In genomic region chr3:169759256-169759655, GRCh38 we compare ENCODE assay signal across 12 cellular contexts. TPM values are rescaled to one million over a fixed set of nuclear protein-coding genes. Genes with fewer than 3 reads are reported as not detected.
A peak's percentile ranks its signal among the peaks of the same experiment; 100 is the strongest.
DNase-seq lines count a peak whose midpoint lies in the region; ATAC-seq lines count a peak whose summit lies in the region.
"Had no signal": no experiment of that assay in that cellular context is flagged by ENCODE, and none has a peak within 500 bp of the region (broad histone marks: within the 10 kb centered on the region; RNA-seq: fewer than 3 reads in every experiment).

No MANE protein-coding gene starts in this region.

- peaks cover 8% of the 10 kb centered on the region for H3K9me3 Mint-ChIP-seq in activated CD4-positive, alpha-beta T cell treated with anti-CD3 and anti-CD28 coated beads, Interleukin-2, amount 10 ng/mL, durations not matched to agents 24 days and 14 days
- no peaks in the 10 kb centered on the region for H3K9me3 Mint-ChIP-seq in T-cell
- no peaks in the 10 kb centered on the region for H3K9me3 Mint-ChIP-seq in naive thymus-derived CD8-positive, alpha-beta T cell
- H3K9me3 Mint-ChIP-seq: naive B cell had no signal

- peaks cover 2% of the 10 kb centered on the region for H3K36me3 Mint-ChIP-seq in activated CD4-positive, alpha-beta T cell treated with anti-CD3 and anti-CD28 coated beads, Interleukin-2, amount 10 ng/mL, durations not matched to agents 24 days and 14 days (ENCODE audit: low read depth)
- H3K36me3 Mint-ChIP-seq in T-cell, result no peaks in the 10 kb centered on the region
- no peaks in the 10 kb centered on the region for H3K36me3 Mint-ChIP-seq in naive thymus-derived CD8-positive, alpha-beta T cell
- H3K36me3 Mint-ChIP-seq: naive B cell had no signal

- POLR2A ChIA-PET in T-cell (lab: Charles Lee), result no interaction called here
- POLR2A ChIA-PET in naive thymus-derived CD8-positive, alpha-beta T cell (lab: Charles Lee), result interaction anchor here (0.6 to 1.0 kb wide), 3 partner anchors 7 to 42 kb away, joined by 3 to 7 read pairs (median 4); partner anchors contain the start of gene MYNN

- peaks cover 9% of the 10 kb centered on the region for H3K27me3 Mint-ChIP-seq in activated CD4-positive, alpha-beta T cell treated with anti-CD3 and anti-CD28 coated beads, Interleukin-2, amount 10 ng/mL, durations not matched to agents 24 days and 14 days
- H3K27me3 Mint-ChIP-seq in T-cell, result peaks cover 0 to 5% of the 10 kb centered on the region in 2 donors
- H3K27me3 Mint-ChIP-seq in naive thymus-derived CD8-positive, alpha-beta T cell, result peaks cover 0 to 4% (median 0%) of the 10 kb centered on the region in 5 donors

- H3K4me3 Mint-ChIP-seq in activated CD4-positive, alpha-beta T cell treated with anti-CD3 and anti-CD28 coated beads, Interleukin-2, amount 10 ng/mL, durations not matched to agents 24 days and 14 days, result peak overlapping the region; percentile 19
- peak overlapping the region in 1 of 3 donors; percentile 8 for H3K4me3 Mint-ChIP-seq in T-cell
- H3K4me3 Mint-ChIP-seq in naive thymus-derived CD8-positive, alpha-beta T cell, result peak overlapping the region in 9 of 10 donors; percentile 1 to 50 (median 18)

- ATAC-seq in HG03103 (IDR thresholded peaks at IDR 0.05; ENCODE audit: low read depth, unreplicated experiment), result peak; percentile 47
- peak; percentile 56 to 66 (median 62) for ATAC-seq in T-cell (replicated peaks in 1 of 4)
- peak; percentile 35 to 58 for ATAC-seq in naive thymus-derived CD8-positive, alpha-beta T cell
- ATAC-seq in GM18873 (IDR thresholded peaks at IDR 0.05; ENCODE audit: low FRiP score, unreplicated experiment), result no peak
- ATAC-seq: A549 had no signal

- peaks cover 18% of the 10 kb centered on the region for H3K4me1 Mint-ChIP-seq in activated CD4-positive, alpha-beta T cell treated with anti-CD3 and anti-CD28 coated beads, Interleukin-2, amount 10 ng/mL, durations not matched to agents 24 days and 14 days
- H3K4me1 Mint-ChIP-seq in T-cell, result peaks cover 23 to 32% (median 24%) of the 10 kb centered on the region in 3 donors
- H3K4me1 Mint-ChIP-seq in naive thymus-derived CD8-positive, alpha-beta T cell, result peaks cover 7 to 32% (median 29%) of the 10 kb centered on the region in 4 donors

- no peak for DNase-seq in activated CD4-positive, alpha-beta T cell treated with anti-CD3 and anti-CD28 coated beads, Interleukin-2, amount 10 ng/mL, durations not matched to agents 24 days and 14 days
- no peak for DNase-seq in activated CD4-positive, alpha-beta T cell treated with anti-CD3 and anti-CD28 coated beads for 1 hour
- no peak for DNase-seq in T-cell
- no peak for DNase-seq in naive thymus-derived CD8-positive, alpha-beta T cell
- no peak for DNase-seq in LoVo (ENCODE audit: low spot score)
- DNase-seq in cerebellar nuclear complex (lab: John Stamatoyannopoulos, UW), result no peak
- DNase-seq: naive B cell; stimulated activated CD8-positive, alpha-beta memory T cell treated with anti-CD3 and anti-CD28 coated beads, Interleukin-4, amount 100 ng/mL, for 48 hours had no signal

- CTCF ChIA-PET in T-cell (lab: Charles Lee), result interaction anchor here in 1 of 2 donors (0.5 kb wide), 1 partner anchor 13 kb away, joined by 8 read pairs; no protein-coding TSS in a partner anchor

- intact Hi-C loops in activated CD4-positive, alpha-beta T cell treated with anti-CD3 and anti-CD28 coated beads, Interleukin-2, amount 10 ng/mL, durations not matched to agents 24 days and 14 days (cut with micrococcal nuclease), result loop anchor here (5.0 kb wide), 2 partner anchors 97 to 103 kb away; partner anchors contain the start of gene MECOM

- peak overlapping the region; percentile 26 for H3K27ac Mint-ChIP-seq in activated CD4-positive, alpha-beta T cell treated with anti-CD3 and anti-CD28 coated beads, Interleukin-2, amount 10 ng/mL, durations not matched to agents 24 days and 14 days
- H3K27ac Mint-ChIP-seq in T-cell, result peak overlapping the region; percentile 41 to 50
- peak overlapping the region in 8 of 10 donors; percentile 0 to 70 (median 26) for H3K27ac Mint-ChIP-seq in naive thymus-derived CD8-positive, alpha-beta T cell

RNA-seq across cellular contexts. Expression of gene TERC, which starts 5.6 kb away (rescaled TPM):
- total RNA-seq in activated CD4-positive, alpha-beta T cell treated with anti-CD3 and anti-CD28 coated beads, Interleukin-2, amount 10 ng/mL, durations not matched to agents 24 days and 14 days, result 8.9 TPM in 1 of 2 replicates, not detected in the other
- 10 to 100 TPM; 10.3 to 22.4 (median 12.8) TPM for total RNA-seq in T-cell
- 10 to 100 TPM; 12.4 to 17.5 TPM for total RNA-seq in naive thymus-derived CD8-positive, alpha-beta T cell
- 1 to 10 TPM in 2 of 3 donors, not detected in 1; 1.4 to 1.6 TPM for polyA plus RNA-seq in naive thymus-derived CD8-positive, alpha-beta T cell

RNA-seq across cellular contexts. Expression of gene ACTRT3, which starts 10.1 kb away (rescaled TPM):
- total RNA-seq in activated CD4-positive, alpha-beta T cell treated with anti-CD3 and anti-CD28 coated beads, Interleukin-2, amount 10 ng/mL, durations not matched to agents 24 days and 14 days, result 0.85 and 1.1 TPM in 2 replicates
- total RNA-seq in T-cell, result under 1 TPM in 2 of 5 donors, not detected in 3; 0.15 to 0.28 TPM
- total RNA-seq in naive thymus-derived CD8-positive, alpha-beta T cell, result under 1 TPM in 1 of 2 experiments, not detected in 1; 0.29 TPM
- under 1 TPM; 0.13 to 0.15 (median 0.14) TPM for polyA plus RNA-seq in naive thymus-derived CD8-positive, alpha-beta T cell

RNA-seq across cellular contexts. Expression of gene MYNN, which starts 13.9 kb away (rescaled TPM):
- 15.9 and 17.2 TPM in 2 replicates for total RNA-seq in activated CD4-positive, alpha-beta T cell treated with anti-CD3 and anti-CD28 coated beads, Interleukin-2, amount 10 ng/mL, durations not matched to agents 24 days and 14 days
- 10 to 100 TPM; 15.1 to 20.3 (median 17.6) TPM for total RNA-seq in T-cell
- total RNA-seq in naive thymus-derived CD8-positive, alpha-beta T cell, result 10 to 100 TPM; 23.0 to 24.7 TPM
- 10 to 100 TPM; 11.7 to 15.7 (median 13.6) TPM for polyA plus RNA-seq in naive thymus-derived CD8-positive, alpha-beta T cell

RNA-seq across cellular contexts. Expression of gene LRRIQ4, which starts 53.4 kb away (rescaled TPM):
- total RNA-seq in activated CD4-positive, alpha-beta T cell treated with anti-CD3 and anti-CD28 coated beads, Interleukin-2, amount 10 ng/mL, durations not matched to agents 24 days and 14 days, result 0.09 and 0.21 TPM in 2 replicates
- total RNA-seq in T-cell, result not detected
- under 1 TPM in 1 of 2 experiments, not detected in 1; 0.19 TPM for total RNA-seq in naive thymus-derived CD8-positive, alpha-beta T cell
- polyA plus RNA-seq in naive thymus-derived CD8-positive, alpha-beta T cell, result not detected
- total RNA-seq: SK-MEL-5 had no signal
- polyA plus RNA-seq: A549 had no signal

RNA-seq across cellular contexts. Expression of gene LRRC34, which starts 53.4 kb away (rescaled TPM):
- 4.7 and 5.8 TPM in 2 replicates for total RNA-seq in activated CD4-positive, alpha-beta T cell treated with anti-CD3 and anti-CD28 coated beads, Interleukin-2, amount 10 ng/mL, durations not matched to agents 24 days and 14 days
- 1 to 10 TPM in 1 of 5 donors, under 1 TPM in 4; 0.28 to 1.6 (median 0.92) TPM for total RNA-seq in T-cell
- 1 to 10 TPM in 1 of 2 experiments, under 1 TPM in 1; 0.73 to 1.2 TPM for total RNA-seq in naive thymus-derived CD8-positive, alpha-beta T cell
- polyA plus RNA-seq in naive thymus-derived CD8-positive, alpha-beta T cell, result under 1 TPM; 0.29 to 0.42 (median 0.35) TPM
- polyA plus RNA-seq: A549 had no signal
